ENCODE assay signal across 29 cellular contexts in genomic region chr20:21006611-21007010, GRCh38.
"Had no signal": no experiment of that assay in that cellular context is flagged by ENCODE, and none has a peak within 500 bp of the region (broad histone marks: within the 10 kb centered on the region; RNA-seq: fewer than 3 reads in every experiment).

No MANE protein-coding gene starts in this region.

- H3K27ac ChIP-seq: colonic mucosa, epithelial cell of prostate, gastroesophageal sphincter, heart left ventricle, hepatocyte, left lung, prostate gland, suprapubic skin, transverse colon, upper lobe of right lung, vagina had no signal

- H3K4me3 ChIP-seq: colonic mucosa, gastroesophageal sphincter, heart left ventricle, hepatocyte, left lung, prostate gland, suprapubic skin, transverse colon, upper lobe of right lung, vagina had no signal

- H3K9me3 ChIP-seq: colonic mucosa, gastroesophageal sphincter, heart left ventricle, left lung, prostate gland, suprapubic skin, transverse colon, upper lobe of right lung, vagina had no signal

- DNase-seq: colonic mucosa; effector CD8-positive, alpha-beta T cell; endodermal cell; foreskin fibroblast; heart left ventricle; kidney; left cardiac atrium; left lung; mesendoderm; midbrain; naive thymus-derived CD4-positive, alpha-beta T cell; nucleus accumbens; right cardiac atrium; small intestine; stimulated activated CD4-positive, alpha-beta T cell treated with anti-CD3 and anti-CD28 coated beads, Interleukin-15, amount 100 ng/mL, for 24 hours; stimulated activated CD4-positive, alpha-beta T cell treated with anti-CD3 and anti-CD28 coated beads, Interleukin-2, amount 100 ng/mL, for 48 hours; stimulated activated CD8-positive, alpha-beta memory T cell treated with anti-CD3 and anti-CD28 coated beads, Interleukin-4, amount 100 ng/mL, for 48 hours; stimulated activated naive CD4-positive, alpha-beta T cell; stimulated activated naive CD8-positive, alpha-beta T cell treated with anti-CD3 and anti-CD28 coated beads, Interleukin-15, amount 100 ng/mL, for 72 hours; transverse colon; upper lobe of right lung had no signal

- H3K27me3 Mint-ChIP-seq: stimulated activated naive CD8-positive, alpha-beta T cell treated with anti-CD3 and anti-CD28 coated beads, Interleukin-15, amount 100 ng/mL, for 72 hours had no signal

- H3K36me3 Mint-ChIP-seq: naive thymus-derived CD4-positive, alpha-beta T cell had no signal

- H3K4me1 ChIP-seq: colonic mucosa, gastroesophageal sphincter, heart left ventricle, left lung, prostate gland, suprapubic skin, transverse colon, upper lobe of right lung, vagina had no signal

- H3K27ac Mint-ChIP-seq: dendritic cell treated with granulocyte-macrophage colony-stimulating factor and Interleukin-4, amounts not matched to agents 40 ng/mL and 50 ng/mL, for 4 days; endodermal cell; naive thymus-derived CD4-positive, alpha-beta T cell; nephron; stimulated activated naive CD8-positive, alpha-beta T cell treated with anti-CD3 and anti-CD28 coated beads, Interleukin-15, amount 100 ng/mL, for 72 hours had no signal

- H3K9me3 Mint-ChIP-seq: dendritic cell treated with granulocyte-macrophage colony-stimulating factor and Interleukin-4, amounts not matched to agents 40 ng/mL and 50 ng/mL, for 4 days; endodermal cell; nephron had no signal

- H3K4me2 ChIP-seq: hepatocyte had no signal

- H2AFZ ChIP-seq: hepatocyte had no signal

- H3K4me1 Mint-ChIP-seq: endodermal cell; naive thymus-derived CD4-positive, alpha-beta T cell; stimulated activated naive CD8-positive, alpha-beta T cell treated with anti-CD3 and anti-CD28 coated beads, Interleukin-15, amount 100 ng/mL, for 72 hours had no signal

- H3K36me3 ChIP-seq: colonic mucosa, gastroesophageal sphincter, heart left ventricle, left lung, prostate gland, suprapubic skin, transverse colon, upper lobe of right lung, vagina had no signal

- H3K4me3 Mint-ChIP-seq: dendritic cell treated with granulocyte-macrophage colony-stimulating factor and Interleukin-4, amounts not matched to agents 40 ng/mL and 50 ng/mL, for 4 days; endodermal cell; naive thymus-derived CD4-positive, alpha-beta T cell; nephron; stimulated activated naive CD8-positive, alpha-beta T cell treated with anti-CD3 and anti-CD28 coated beads, Interleukin-15, amount 100 ng/mL, for 72 hours had no signal

- H3K27me3 ChIP-seq: colonic mucosa, gastroesophageal sphincter, hepatocyte, left lung, transverse colon, upper lobe of right lung, vagina had no signal

- H3K79me2 ChIP-seq: hepatocyte had no signal
